Comparison of ENCODE assay signal across 8 cellular contexts in the genomic region with DNA sequence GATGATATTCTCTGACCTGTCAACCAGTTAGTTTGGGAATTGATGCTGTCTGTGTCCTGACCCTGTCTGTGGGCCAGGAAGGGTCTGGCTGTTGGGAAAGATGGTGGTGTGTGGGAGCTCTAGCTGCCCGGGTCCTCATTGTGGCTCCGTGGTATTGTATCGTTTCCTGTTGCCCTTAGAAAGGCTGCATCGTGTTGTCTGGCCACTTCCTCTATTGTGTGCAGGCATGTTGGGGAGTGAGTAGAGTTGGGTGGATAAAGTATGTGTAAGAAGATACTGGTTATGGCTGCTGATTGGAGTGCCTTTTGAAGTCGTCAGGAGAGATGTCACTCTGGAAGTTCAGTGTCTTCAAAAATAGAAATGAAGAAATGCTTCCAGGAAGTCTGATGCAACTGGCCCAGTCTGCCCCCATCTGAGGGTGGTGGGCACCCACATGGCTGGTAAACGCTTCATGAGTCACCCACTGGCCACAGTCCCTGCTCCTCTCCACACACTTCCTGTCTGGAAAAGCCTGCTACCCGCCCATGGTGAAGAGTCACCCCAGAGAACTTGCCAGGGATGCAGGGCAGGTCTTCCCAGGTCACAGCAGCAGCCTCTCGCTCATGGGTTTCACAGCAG. TPM values are rescaled to one million over a fixed set of nuclear protein-coding genes. Genes with fewer than 3 reads are reported as not detected.
DNase-seq lines count a peak whose midpoint lies in the region; ATAC-seq, FAIRE-seq and TF ChIP-seq lines count a peak whose summit lies in the region.

No MANE protein-coding gene starts in this region.

- H3K27me3 Mint-ChIP-seq in activated naive CD8-positive, alpha-beta T cell treated with anti-CD3 and anti-CD28 coated beads for 36 hours, result no peaks in the 10 kb centered on the region

- peaks cover 37% of the 10 kb centered on the region for H3K36me3 Mint-ChIP-seq in activated naive CD8-positive, alpha-beta T cell treated with anti-CD3 and anti-CD28 coated beads for 36 hours

- H3K27me3 ChIP-seq in Panc1 (ENCODE audit: control insufficient read depth, insufficient read depth, low read length), result no peaks in the 10 kb centered on the region
- no peaks in the 10 kb centered on the region for H3K27me3 ChIP-seq in left ventricle myocardium inferior (ENCODE audit: low read depth)

- CTCF ChIA-PET in Panc1 (lab: Charles Lee), result no interaction called here

- H3K4me1 ChIP-seq in Panc1 (ENCODE audit: control insufficient read depth, insufficient read depth, low read length) (0 out of 2 replicates have a peak, but pooled peaks cover 8% of the 10 kb centered on the region), left ventricle myocardium inferior (peaks cover 40% of the 10 kb centered on the region)

- H3K27ac ChIP-seq in Panc1 (ENCODE audit: low read length), result no peak overlapping the region; the same call in 1 of the 2 replicates
- H3K27ac ChIP-seq in left ventricle myocardium inferior (replicated peaks), result peak overlapping the region; percentile 47
- peak overlapping the region in 20 of 21 experiments; percentile 14 to 81 (median 67) for H3K27ac ChIP-seq in skin epidermis

- DNase-seq in CD1c-positive myeloid dendritic cell (ENCODE audit: extremely low spot score) (peak; percentile 97), H54 (ENCODE audit: insufficient read length, low spot score) (peak; percentile 91), Panc1 (ENCODE audit: low read depth, low spot score) (no peak), left ventricle myocardium inferior (peak; percentile 58), NCI-H774 (lab: John Stamatoyannopoulos, UW) (no peak)
- peak; percentile 51 for DNase-seq in activated naive CD8-positive, alpha-beta T cell treated with anti-CD3 and anti-CD28 coated beads for 36 hours

- POLR2A ChIA-PET in Panc1 (lab: Charles Lee), result no interaction called here

- ATAC-seq in Panc1 (peak; percentile 53), GM18861 (IDR thresholded peaks at IDR 0.05; ENCODE audit: unreplicated experiment) (no peak)

- intact Hi-C loops in Panc1 (cut with micrococcal nuclease; ENCODE audit: unreplicated experiment) (no loop called here), left ventricle myocardium inferior (cut with micrococcal nuclease) (no loop called here)

- H3K36me3 ChIP-seq in Panc1 (ENCODE audit: control insufficient read depth, insufficient read depth, low read length) (no peaks in the 10 kb centered on the region), left ventricle myocardium inferior (no peaks in the 10 kb centered on the region)

- H3K9me3 ChIP-seq in Panc1 (ENCODE audit: control insufficient read depth, insufficient read depth, low read depth, low read length), result no peaks in the 10 kb centered on the region
- H3K9me3 ChIP-seq in left ventricle myocardium inferior (replicated peaks), result no peaks in the 10 kb centered on the region

- H3K4me3 ChIP-seq in Panc1 (ENCODE audit: low read depth in 2 of 2, low read length in 2 of 2) (no peak overlapping the region), left ventricle myocardium inferior (no peak overlapping the region), skin epidermis (no peak overlapping the region)

- peaks cover 1% of the 10 kb centered on the region for H3K9me3 Mint-ChIP-seq in activated naive CD8-positive, alpha-beta T cell treated with anti-CD3 and anti-CD28 coated beads for 36 hours

- H3K27ac Mint-ChIP-seq in activated naive CD8-positive, alpha-beta T cell treated with anti-CD3 and anti-CD28 coated beads for 36 hours, result peak overlapping the region; percentile 91

- H3K4me3 Mint-ChIP-seq in activated naive CD8-positive, alpha-beta T cell treated with anti-CD3 and anti-CD28 coated beads for 36 hours, result peak overlapping the region; percentile 64

- FAIRE-seq in H54 (lab: Jason Lieb, UNC), result peak; percentile 86

- no peak for TF ChIP-seq CTCF in Panc1 (IDR thresholded peaks at IDR 0.05)
- TF ChIP-seq CTCF in left ventricle myocardium inferior (IDR thresholded peaks at IDR 0.05; ENCODE audit: borderline replicate concordance), result no peak

- TF ChIP-seq POLR2A in H54 (IDR thresholded peaks at IDR 0.05; ENCODE audit: low read depth, low read length), result peak; percentile 24

- no TSS peak for BruUV-seq in Panc1 (replicated peaks; lab: Mats Ljungman, UMichigan)

- H3K4me1 Mint-ChIP-seq in activated naive CD8-positive, alpha-beta T cell treated with anti-CD3 and anti-CD28 coated beads for 36 hours, result peaks cover 54% of the 10 kb centered on the region

- in situ Hi-C loops in Panc1 (cut with HindIII; ENCODE audit: low pct_unique_long_range_greater_than_20kb, low sequenced_read_pairs), result no loop called here

RNA-seq across cellular contexts. Expression of a gene that starts 27.9 kb away (rescaled TPM):
- 14.4 TPM for total RNA-seq in Panc1 (2021; ENCODE audit: unreplicated experiment)
- 17.8 TPM for polyA plus RNA-seq in Panc1 (2012; ENCODE audit: insufficient read length)
- 10 to 100 TPM; 17.0 to 17.8 TPM for total RNA-seq in activated naive CD8-positive, alpha-beta T cell treated with anti-CD3 and anti-CD28 coated beads for 36 hours
- 14.9 TPM for total RNA-seq in left ventricle myocardium inferior

Comparison
In these comparisons a context has a peak if more than half of its experiments do, and no peak if none do; other contexts are left out.
1. DNase-seq: peak in CD1c-positive myeloid dendritic cell (single experiment), H54 (single experiment), activated naive CD8-positive, alpha-beta T cell treated with anti-CD3 and anti-CD28 coated beads for 36 hours (single experiment) and left ventricle myocardium inferior (single experiment); none in Panc1 (single experiment) and NCI-H774 (single experiment).